18 cellular contexts compared by ENCODE assay signal in the genomic region with DNA sequence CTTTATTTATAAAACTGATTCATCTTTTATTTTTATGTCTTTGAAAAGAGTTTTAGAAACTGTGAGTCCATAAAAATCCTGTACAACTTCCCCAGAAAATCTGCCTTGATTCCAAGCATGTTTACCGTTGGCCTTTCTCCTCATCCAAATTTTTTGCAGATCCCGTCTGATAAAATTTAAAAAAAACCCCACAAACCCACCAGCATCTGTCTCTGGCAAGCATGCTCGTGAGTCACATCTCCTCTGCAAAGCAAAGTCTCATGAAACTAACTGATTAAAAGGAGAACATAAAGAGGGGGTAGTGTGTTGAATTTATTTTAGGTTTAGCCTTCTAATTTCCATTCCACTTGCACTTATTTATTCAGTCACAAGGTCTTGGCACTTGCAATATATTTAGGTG.
A peak's percentile ranks its signal among the peaks of the same experiment; 100 is the strongest.
DNase-seq lines count a peak whose midpoint lies in the region; TF ChIP-seq lines count a peak whose summit lies in the region.
"Had no signal": no experiment of that assay in that cellular context is flagged by ENCODE, and none has a peak within 500 bp of the region (broad histone marks: within the 10 kb centered on the region; RNA-seq: fewer than 3 reads in every experiment).

No MANE protein-coding gene starts in this region.

- no peak for TF ChIP-seq CTCF in fibroblast of mammary gland (conservative IDR thresholded peaks at IDR 0.05; ENCODE audit: control insufficient read depth, insufficient read depth, low read depth, low read length)
- no peak for TF ChIP-seq CTCF in esophagus squamous epithelium (IDR thresholded peaks at IDR 0.05)

- H3K4me3 ChIP-seq in adipocyte (ENCODE audit: low read length) (no peak overlapping the region), fibroblast of mammary gland (ENCODE audit: control insufficient read depth, low read depth, low read length) (no peak overlapping the region), esophagus squamous epithelium (no peak overlapping the region)
- H3K4me3 ChIP-seq: GM12878, GM23338 had no signal

- 45 to 53% methylated on average over 3 of the region's 3 CpGs for WGBS in esophagus squamous epithelium, 2 donors

- peak overlapping the region; percentile 75 for H3K27ac ChIP-seq in temporal lobe (ENCODE audit: low read depth, low read length)
- H3K27ac ChIP-seq in esophagus squamous epithelium: no peak overlapping the region
- H3K27ac ChIP-seq: KMS-11, RWPE1 had no signal

- intact Hi-C loops in esophagus squamous epithelium (cut with DNase I): no loop called here

- no peaks in the 10 kb centered on the region for H3K36me3 ChIP-seq in adipocyte (ENCODE audit: control insufficient read depth, insufficient read depth, low read length, severe bottlenecking)
- no peaks in the 10 kb centered on the region for H3K36me3 ChIP-seq in esophagus squamous epithelium

- no peak overlapping the region for H3K9ac ChIP-seq in adipocyte (ENCODE audit: low read length)
- H3K9ac ChIP-seq: KMS-11 had no signal

- TF ChIP-seq POLR2A in esophagus squamous epithelium (IDR thresholded peaks at IDR 0.05): no peak

- H3K9me3 ChIP-seq in adipocyte (ENCODE audit: control insufficient read depth, low read length) (no peaks in the 10 kb centered on the region), esophagus squamous epithelium (no peaks in the 10 kb centered on the region)

- H3K4me1 ChIP-seq in adipocyte (ENCODE audit: control insufficient read depth, insufficient read depth, low read length) (no peaks in the 10 kb centered on the region), esophagus squamous epithelium (no peaks in the 10 kb centered on the region)

- H3K27me3 ChIP-seq in adipocyte (replicated peaks; ENCODE audit: control insufficient read depth, insufficient read depth, low read length) (peaks cover 21% of the 10 kb centered on the region), esophagus squamous epithelium (no peaks in the 10 kb centered on the region)

- peak; percentile 22 for DNase-seq in GM03348 (ENCODE audit: low spot score)
- peak; percentile 7 for DNase-seq in adipocyte (ENCODE audit: low read depth)
- DNase-seq in fibroblast of mammary gland (ENCODE audit: low read depth): peak; percentile 22
- DNase-seq in OCI-M2 (lab: John Stamatoyannopoulos, UW; ENCODE audit: unreplicated experiment): no peak
- DNase-seq in esophagus squamous epithelium (lab: John Stamatoyannopoulos, UW): no peak
- no peak for DNase-seq in activated CD4-positive, CD25-positive, alpha-beta regulatory T cell (lab: John Stamatoyannopoulos, UW)
- DNase-seq: ACHN; CD4-positive, alpha-beta T cell; NCI-H1105; NCI-H1694 treated with DMSO at 0.1 percent for 48 hours; NCI-H345; NCI-H69; NK-92 treated with Interleukin-12 subunit alpha and Interleukin-12 subunit beta, amount 100 ng/mL, for 24 hours had no signal

Comparison
In these comparisons a context has a peak if more than half of its experiments do, and no peak if none do; other contexts are left out.
1. DNase-seq: peak in GM03348 (single experiment), adipocyte (single experiment) and fibroblast of mammary gland (single experiment); none in OCI-M2 (single experiment), esophagus squamous epithelium (single experiment) and activated CD4-positive, CD25-positive, alpha-beta regulatory T cell (0 of 4).